1 cellular context compared by ENCODE assay signal in the genomic region with DNA sequence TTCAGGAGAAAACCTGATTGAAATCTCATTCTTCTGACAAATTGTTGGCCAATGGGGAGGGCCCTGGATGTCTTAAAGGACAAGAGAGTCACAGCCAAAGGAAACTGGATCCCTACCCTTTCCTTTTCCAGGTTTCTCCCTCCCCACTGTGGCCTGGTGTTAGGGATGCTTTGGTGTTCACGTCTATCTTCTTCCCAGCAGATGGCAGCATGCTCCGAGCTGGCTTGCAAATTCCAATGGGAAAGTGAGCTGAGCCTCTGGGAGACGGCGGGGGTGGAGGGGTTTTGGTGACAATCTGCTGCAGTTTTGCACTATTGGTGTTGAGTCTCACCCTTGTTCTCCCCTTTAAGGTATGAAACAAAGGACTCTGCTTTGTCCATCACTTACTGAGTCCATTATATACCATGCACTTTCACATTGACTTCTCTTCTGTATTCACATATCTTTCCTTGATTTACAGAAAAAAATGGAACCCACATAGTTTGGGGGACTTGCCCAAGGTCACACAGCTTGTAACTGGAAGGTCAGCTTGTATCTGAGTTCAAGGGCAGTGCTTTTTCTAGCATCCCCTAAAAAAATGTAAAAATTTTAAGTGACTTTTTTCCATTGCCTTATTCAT.
TF ChIP-seq lines count a peak whose summit lies in the region.

No MANE protein-coding gene starts in this region.

TF ChIP-seq in IMR-90, 13 proteins besides CTCF, POLR2A, EP300 and RAD21 (continued from another document):
- TF ChIP-seq USF2 (IDR thresholded peaks at IDR 0.05; ENCODE audit: low read depth, low read length), result no peak
- no peak for TF ChIP-seq MXI1 (IDR thresholded peaks at IDR 0.05; ENCODE audit: borderline replicate concordance, low read depth, low read length)
- TF ChIP-seq ELK1 (IDR thresholded peaks at IDR 0.05; ENCODE audit: borderline replicate concordance, low read depth, low read length), result no peak
- TF ChIP-seq NFE2L2 (IDR thresholded peaks at IDR 0.05; ENCODE audit: low read depth, low read length), result no peak
- TF ChIP-seq FOS (IDR thresholded peaks at IDR 0.05; ENCODE audit: low read depth, low read length), result no peak
- no peak for TF ChIP-seq RCOR1 (IDR thresholded peaks at IDR 0.05; ENCODE audit: insufficient replicate concordance, low read length)
- TF ChIP-seq RFX5 (IDR thresholded peaks at IDR 0.05; ENCODE audit: low read depth, low read length), result no peak
- no peak for TF ChIP-seq CEBPB (IDR thresholded peaks at IDR 0.05; ENCODE audit: low read depth, low read length)
- no peak for TF ChIP-seq MAFK (IDR thresholded peaks at IDR 0.05; ENCODE audit: low read depth, low read length)
